ENCODE assay signal across 10 cellular contexts in genomic region chr20:50259705-50260479, GRCh38.
A peak's percentile ranks its signal among the peaks of the same experiment; 100 is the strongest.
DNase-seq lines count a peak whose midpoint lies in the region; ATAC-seq and TF ChIP-seq lines count a peak whose summit lies in the region.
"Had no signal": no experiment of that assay in that cellular context is flagged by ENCODE, and none has a peak within 500 bp of the region (broad histone marks: within the 10 kb centered on the region; RNA-seq: fewer than 3 reads in every experiment).

No MANE protein-coding gene starts in this region.

- H3K4me1 ChIP-seq in ACC112 (ENCODE audit: control insufficient read depth, insufficient read depth, low read length, unreplicated experiment) (peaks cover 14% of the 10 kb centered on the region), IMR-90 (ENCODE audit: control insufficient read depth, insufficient read depth, low read length) (peaks cover 13% of the 10 kb centered on the region), muscle layer of duodenum (ENCODE audit: control insufficient read depth in 1 of 2, insufficient read depth in 2 of 2, low read length in 2 of 2) (peaks cover 8 to 9% of the 10 kb centered on the region in 2 donors)

- intact Hi-C loops in IMR-90 (cut with micrococcal nuclease): no loop called here
- intact Hi-C loops in dendritic cell treated with granulocyte-macrophage colony-stimulating factor and Interleukin-4, amounts not matched to agents 40 ng/mL and 50 ng/mL, for 4 days (cut with micrococcal nuclease): no loop called here

- no peak overlapping the region for H3K27ac ChIP-seq in ACC112 (ENCODE audit: low read depth, low read length)
- no peak overlapping the region for H3K27ac ChIP-seq in IMR-90 (ENCODE audit: insufficient read depth, low read length)
- peak overlapping the region; percentile 33 for H3K27ac ChIP-seq in muscle layer of duodenum (ENCODE audit: low read length)

- peaks cover 6% of the 10 kb centered on the region; the same call in 1 of the 2 replicates for H3K9me1 ChIP-seq in IMR-90 (ENCODE audit: insufficient read depth, low read length)

- H3K79me1 ChIP-seq in IMR-90 (ENCODE audit: low read depth in 1 of 2, low read length in 2 of 2): no peaks in the 10 kb centered on the region; a peak in 1 of 4 replicates

- H3K36me3 Mint-ChIP-seq in dendritic cell treated with granulocyte-macrophage colony-stimulating factor and Interleukin-4, amounts not matched to agents 40 ng/mL and 50 ng/mL, for 4 days (ENCODE audit: low read depth): no peaks in the 10 kb centered on the region
- H3K36me3 Mint-ChIP-seq in endothelial cell (ENCODE audit: low read depth, unreplicated experiment): peaks cover 5% of the 10 kb centered on the region

- H2BK120ac ChIP-seq in IMR-90 (ENCODE audit: low read depth, low read length): peak overlapping the region; percentile 83

- BruUV-seq in IMR-90 (replicated peaks; lab: Mats Ljungman, UMichigan): no TSS peak

- peak overlapping the region; percentile 2; the same call in 1 of the 2 replicates for H3K9ac ChIP-seq in IMR-90 (ENCODE audit: low read depth, low read length)

- no peak overlapping the region for H3K4me2 ChIP-seq in IMR-90 (ENCODE audit: low read depth, low read length)

- peak overlapping the region; percentile 69; the same call in 2 of the 3 replicates for H2BK15ac ChIP-seq in IMR-90 (ENCODE audit: low read depth, low read length)

- no peaks in the 10 kb centered on the region for H3K79me2 ChIP-seq in ACC112 (ENCODE audit: control insufficient read depth, insufficient read depth, low read length, unreplicated experiment)

- H3K9me3 ChIP-seq in IMR-90 (ENCODE audit: control insufficient read depth, insufficient read depth, low read length) (no peaks in the 10 kb centered on the region), muscle layer of duodenum (ENCODE audit: control insufficient read depth in 1 of 2, low read length in 2 of 2) (no peaks in the 10 kb centered on the region)

- in situ Hi-C loops in IMR-90 (cut with MboI; ENCODE audit: low sequenced_read_pairs): no loop called here

- H3K23ac ChIP-seq in IMR-90 (ENCODE audit: low read depth, low read length): no peak overlapping the region

- H4K8ac ChIP-seq in IMR-90 (ENCODE audit: low read depth in 2 of 2, low read length in 2 of 2): peak overlapping the region; percentile 38 to 84; a peak in 3 of 4 replicates

- no peak for DNase-seq in IMR-90
- no peak for DNase-seq in endothelial cell (ENCODE audit: low spot score)
- DNase-seq in SKM-1 treated with dmso at 0.1 percent for 144 hours (lab: John Stamatoyannopoulos, UW; ENCODE audit: unreplicated experiment): no peak
- no peak for DNase-seq in UCSD-AML1 (lab: John Stamatoyannopoulos, UW; ENCODE audit: unreplicated experiment)
- no peak for DNase-seq in activated effector memory CD4-positive, alpha-beta T cell treated with anti-CD3 and anti-CD28 coated beads, Interleukin-2, amount 50 U/mL, for 16 hours
- DNase-seq: activated CD4-positive, alpha-beta T cell treated with anti-CD3 and anti-CD28 coated beads, Interleukin-2, amount 50 U/mL, for 4 hours; NCI-H1694 treated with DMSO at 0.1 percent for 48 hours had no signal

- H3K18ac ChIP-seq in IMR-90 (ENCODE audit: low read depth, low read length): peak overlapping the region; percentile 36

- H3K4ac ChIP-seq in IMR-90 (ENCODE audit: low read depth, low read length): peak overlapping the region; percentile 73

- TF ChIP-seq RAD21 in IMR-90 (IDR thresholded peaks at IDR 0.05; ENCODE audit: low read length): no peak

- H4K5ac ChIP-seq in IMR-90 (ENCODE audit: low read depth, low read length): peak overlapping the region; percentile 23

- no peaks in the 10 kb centered on the region for H3K27me3 ChIP-seq in ACC112 (ENCODE audit: insufficient read depth, low read length)
- H3K27me3 ChIP-seq in IMR-90 (ENCODE audit: control insufficient read depth, insufficient read depth, low read length): no peaks in the 10 kb centered on the region
- no peaks in the 10 kb centered on the region for H3K27me3 ChIP-seq in muscle layer of duodenum (ENCODE audit: low read depth, low read length)

- H3K9me3 Mint-ChIP-seq in dendritic cell treated with granulocyte-macrophage colony-stimulating factor and Interleukin-4, amounts not matched to agents 40 ng/mL and 50 ng/mL, for 4 days: no peaks in the 10 kb centered on the region
- no peaks in the 10 kb centered on the region for H3K9me3 Mint-ChIP-seq in endothelial cell (ENCODE audit: unreplicated experiment)

- H2AK9ac ChIP-seq in IMR-90 (replicated peaks; ENCODE audit: low read depth, low read length, poor library complexity): peak overlapping the region; percentile 70

- no peak overlapping the region for H2BK5ac ChIP-seq in IMR-90 (ENCODE audit: low read depth, low read length, poor library complexity, severe bottlenecking)

- ATAC-seq in IMR-90 (ENCODE audit: low read depth): no peak

- peak overlapping the region; percentile 57 for H3K4me3 Mint-ChIP-seq in dendritic cell treated with granulocyte-macrophage colony-stimulating factor and Interleukin-4, amounts not matched to agents 40 ng/mL and 50 ng/mL, for 4 days
- H3K4me3 Mint-ChIP-seq in endothelial cell (ENCODE audit: unreplicated experiment): no peak overlapping the region

- H2AK5ac ChIP-seq in IMR-90 (ENCODE audit: low read depth, low read length): peak overlapping the region; percentile 100

- H3K27me3 Mint-ChIP-seq in dendritic cell treated with granulocyte-macrophage colony-stimulating factor and Interleukin-4, amounts not matched to agents 40 ng/mL and 50 ng/mL, for 4 days: no peaks in the 10 kb centered on the region
- H3K27me3 Mint-ChIP-seq in endothelial cell (ENCODE audit: unreplicated experiment): peaks cover 4% of the 10 kb centered on the region

- dilution Hi-C loops in IMR-90 (cut with HindIII; ENCODE audit: low sequenced_read_pairs, unreplicated experiment): no loop called here

- TF ChIP-seq POLR2A in IMR-90 (IDR thresholded peaks at IDR 0.05; ENCODE audit: low read depth, low read length): no peak

- CTCF ChIA-PET in IMR-90 (lab: Yijun Ruan, JAX): no interaction called here

- no peak overlapping the region for H3K56ac ChIP-seq in IMR-90 (ENCODE audit: extremely low read depth, insufficient read depth, low read length)

- H3K27ac Mint-ChIP-seq in dendritic cell treated with granulocyte-macrophage colony-stimulating factor and Interleukin-4, amounts not matched to agents 40 ng/mL and 50 ng/mL, for 4 days: peak overlapping the region; percentile 89
- no peak overlapping the region for H3K27ac Mint-ChIP-seq in endothelial cell (ENCODE audit: unreplicated experiment)

- POLR2A ChIA-PET in IMR-90 (lab: Charles Lee; ENCODE audit: unreplicated experiment): no interaction called here

- peak overlapping the region; percentile 81 for H4K91ac ChIP-seq in IMR-90 (ENCODE audit: insufficient read depth, low read depth, low read length)

- H4K20me1 ChIP-seq in IMR-90 (ENCODE audit: insufficient read depth, low read length): no peaks in the 10 kb centered on the region

- peak overlapping the region; percentile 33 for H2AFZ ChIP-seq in ACC112 (ENCODE audit: low read length, unreplicated experiment)
- peak overlapping the region; percentile 77 for H2AFZ ChIP-seq in IMR-90 (replicated peaks; ENCODE audit: low read length, poor library complexity)

- TF ChIP-seq CTCF in IMR-90 (conservative IDR thresholded peaks at IDR 0.05; ENCODE audit: low read depth, low read length) (no peak), endothelial cell (IDR thresholded peaks at IDR 0.05; ENCODE audit: unreplicated experiment) (no peak)

- 49% methylated on average over 6 of the region's 9 CpGs; no CpG with 5 or more reads in 1 of the 2 experiments for WGBS in IMR-90 (ENCODE audit: extremely low coverage in 2 of 2, insufficient read length in 1 of 2), 2 experiments

- H3K14ac ChIP-seq in IMR-90 (replicated peaks; ENCODE audit: low read depth, low read length): peak overlapping the region; percentile 71

- H3K36me3 ChIP-seq in ACC112 (ENCODE audit: insufficient read depth, low read length) (no peaks in the 10 kb centered on the region), IMR-90 (ENCODE audit: control insufficient read depth, insufficient read depth, low read length) (no peaks in the 10 kb centered on the region), muscle layer of duodenum (ENCODE audit: control insufficient read depth in 1 of 2, insufficient read depth in 2 of 2, low read length in 2 of 2) (no peaks in the 10 kb centered on the region)

- H3K4me1 Mint-ChIP-seq in dendritic cell treated with granulocyte-macrophage colony-stimulating factor and Interleukin-4, amounts not matched to agents 40 ng/mL and 50 ng/mL, for 4 days (ENCODE audit: low read depth): peaks cover 63% of the 10 kb centered on the region
- H3K4me1 Mint-ChIP-seq in endothelial cell (ENCODE audit: unreplicated experiment): peaks cover 43% of the 10 kb centered on the region

- no peak overlapping the region for H3K4me3 ChIP-seq in ACC112 (ENCODE audit: low read depth, low read length)
- H3K4me3 ChIP-seq in IMR-90 (ENCODE audit: insufficient read depth, low read depth, low read length): no peak overlapping the region
- H3K4me3 ChIP-seq in muscle layer of duodenum (ENCODE audit: low read depth in 1 of 2, low read length in 2 of 2): no peak overlapping the region

- H2BK20ac ChIP-seq in IMR-90 (ENCODE audit: low read depth, low read length): peak overlapping the region; percentile 27

TF ChIP-seq in IMR-90, 13 proteins besides CTCF, POLR2A, EP300 and RAD21:
- no peak for TF ChIP-seq CEBPB (IDR thresholded peaks at IDR 0.05; ENCODE audit: low read depth, low read length)
- TF ChIP-seq FOS (IDR thresholded peaks at IDR 0.05; ENCODE audit: low read depth, low read length): no peak
- TF ChIP-seq SMC3 (IDR thresholded peaks at IDR 0.05; ENCODE audit: low read depth, low read length): no peak
- TF ChIP-seq BHLHE40 (IDR thresholded peaks at IDR 0.05; ENCODE audit: low read depth, low read length): no peak
